1 cellular context compared by ENCODE assay signal in genomic region chr16:50697881-50698767, GRCh38.
TF ChIP-seq lines count a peak whose summit lies in the region.

No MANE protein-coding gene starts in this region.

TF ChIP-seq in GM12878, 131 proteins besides CTCF, POLR2A, EP300 and RAD21 (continued from another document):
- TF ChIP-seq DPF2 (IDR thresholded peaks at IDR 0.05) (peak; percentile 97), MEF2B (IDR thresholded peaks at IDR 0.05; ENCODE audit: partially characterized antibody, poor library complexity, severe bottlenecking) (peak; percentile 92), TCF7 (IDR thresholded peaks at IDR 0.05; ENCODE audit: borderline replicate concordance) (no peak), CBX5 (IDR thresholded peaks at IDR 0.05; ENCODE audit: low read depth) (no peak), CEBPB (IDR thresholded peaks at IDR 0.05; ENCODE audit: borderline replicate concordance in 1 of 2, low read depth in 2 of 2, low read length in 2 of 2) (no peak), GABPA (IDR thresholded peaks at IDR 0.05; ENCODE audit: low read depth) (no peak), CBFB (IDR thresholded peaks at IDR 0.05; ENCODE audit: low read depth) (peak; percentile 28; the same call in 1 of the 2 replicates), SP1 (IDR thresholded peaks at IDR 0.05; ENCODE audit: low read depth, low read length) (no peak), POLR2AphosphoS5 (IDR thresholded peaks at IDR 0.05; ENCODE audit: low read length) (peak; percentile 51), KAT2A (conservative IDR thresholded peaks at IDR 0.05; ENCODE audit: control insufficient read depth, low read depth, low read length) (no peak), RCOR1 (conservative IDR thresholded peaks at IDR 0.05; ENCODE audit: low read depth, low read length) (no peak), HDGF (IDR thresholded peaks at IDR 0.05) (peak; percentile 67; the same call in 1 of the 2 replicates), NRF1 (conservative IDR thresholded peaks at IDR 0.05; ENCODE audit: low read depth, low read length) (no peak), HDAC6 (IDR thresholded peaks at IDR 0.05; ENCODE audit: unreplicated experiment) (no peak), ESRRA (IDR thresholded peaks at IDR 0.05; ENCODE audit: low read length) (no peak), ZNF24 (IDR thresholded peaks at IDR 0.05) (0 out of 2 replicates have a peak, but pooled peaks have one; percentile 4), PAX5 (IDR thresholded peaks at IDR 0.05; ENCODE audit: borderline replicate concordance, low read depth, low read length) (no peak), ZNF384 (IDR thresholded peaks at IDR 0.05; ENCODE audit: borderline replicate concordance, low read depth, low read length) (no peak), SMARCA5 (IDR thresholded peaks at IDR 0.05) (peak; percentile 65), FOXM1 (IDR thresholded peaks at IDR 0.05; ENCODE audit: low read depth, low read length) (0 out of 2 replicates have a peak, but pooled peaks have one; percentile 30), BRCA1 (IDR thresholded peaks at IDR 0.05; ENCODE audit: low read depth, low read length) (no peak), FOXK2 (IDR thresholded peaks at IDR 0.05) (peak; percentile 80), ASH2L (IDR thresholded peaks at IDR 0.05; ENCODE audit: borderline replicate concordance, low read depth) (0 out of 2 replicates have a peak, but pooled peaks have one; percentile 54), ZNF217 (IDR thresholded peaks at IDR 0.05) (peak; percentile 85; the same call in 1 of the 2 replicates), HCFC1 (IDR thresholded peaks at IDR 0.05; ENCODE audit: low read length) (no peak; the same call in 1 of the 2 replicates), SIX5 (IDR thresholded peaks at IDR 0.05; ENCODE audit: low read depth, low read length, severe bottlenecking) (no peak), BACH1 (IDR thresholded peaks at IDR 0.05; ENCODE audit: borderline replicate concordance) (0 out of 2 replicates have a peak, but pooled peaks have one; percentile 51), RUNX3 (IDR thresholded peaks at IDR 0.05; ENCODE audit: low read length) (peak; percentile 80), IRF4 (IDR thresholded peaks at IDR 0.05; ENCODE audit: low read depth, low read length) (peak; percentile 20; the same call in 1 of the 2 replicates), RELA (IDR thresholded peaks at IDR 0.05; ENCODE audit: borderline replicate concordance, partially characterized antibody) (peak; percentile 83), SKIL (IDR thresholded peaks at IDR 0.05; ENCODE audit: low read depth, poor library complexity, severe bottlenecking) (peak; percentile 80)
- TF ChIP-seq, protein P1, sequence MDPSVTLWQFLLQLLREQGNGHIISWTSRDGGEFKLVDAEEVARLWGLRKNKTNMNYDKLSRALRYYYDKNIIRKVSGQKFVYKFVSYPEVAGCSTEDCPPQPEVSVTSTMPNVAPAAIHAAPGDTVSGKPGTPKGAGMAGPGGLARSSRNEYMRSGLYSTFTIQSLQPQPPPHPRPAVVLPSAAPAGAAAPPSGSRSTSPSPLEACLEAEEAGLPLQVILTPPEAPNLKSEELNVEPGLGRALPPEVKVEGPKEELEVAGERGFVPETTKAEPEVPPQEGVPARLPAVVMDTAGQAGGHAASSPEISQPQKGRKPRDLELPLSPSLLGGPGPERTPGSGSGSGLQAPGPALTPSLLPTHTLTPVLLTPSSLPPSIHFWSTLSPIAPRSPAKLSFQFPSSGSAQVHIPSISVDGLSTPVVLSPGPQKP (IDR thresholded peaks at IDR 0.05; ENCODE audit: low read depth, low read length) = no peak
